ENCODE assay signal across 9 cellular contexts in the genomic region with DNA sequence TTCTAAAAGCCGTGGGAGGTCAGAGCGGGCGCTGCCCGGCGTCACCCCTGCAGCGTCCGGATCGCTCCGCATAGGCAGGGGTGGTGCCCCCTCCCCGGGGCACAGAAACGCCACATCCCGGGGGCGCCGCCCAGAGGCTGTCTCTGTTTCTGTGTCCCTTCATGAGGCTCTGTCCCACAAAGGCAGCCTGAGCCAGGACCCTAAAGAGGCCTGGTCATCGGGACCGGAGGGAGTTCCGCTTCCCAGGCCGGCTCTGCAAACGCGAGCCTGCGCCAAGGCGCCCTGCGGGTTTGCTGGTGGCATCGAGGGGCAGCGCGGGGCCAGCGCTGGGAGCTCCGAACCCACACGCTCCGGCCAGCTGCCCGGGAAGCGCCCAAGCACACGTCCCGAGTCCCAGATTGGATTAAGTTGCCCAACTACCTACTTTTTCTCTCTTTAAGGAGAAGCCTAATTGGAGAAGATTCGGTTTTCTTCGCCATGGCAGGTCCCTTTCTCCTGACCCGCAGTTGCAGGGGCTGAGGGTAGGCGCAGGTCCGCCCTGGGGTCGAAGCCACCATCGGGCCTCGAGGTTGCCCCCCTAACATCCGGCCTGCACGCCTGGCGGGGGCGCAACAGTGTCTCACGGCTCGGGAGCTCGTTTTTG.
DNase-seq lines count a peak whose midpoint lies in the region; ATAC-seq, FAIRE-seq and TF ChIP-seq lines count a peak whose summit lies in the region.
"Had no signal": no experiment of that assay in that cellular context is flagged by ENCODE, and none has a peak within 500 bp of the region (broad histone marks: within the 10 kb centered on the region; RNA-seq: fewer than 3 reads in every experiment).

No MANE protein-coding gene starts in this region.

- H3K27ac ChIP-seq in heart right ventricle (no peak overlapping the region), urinary bladder (ENCODE audit: low read depth) (no peak overlapping the region)
- no peak overlapping the region for H3K27ac ChIP-seq in naive thymus-derived CD4-positive, alpha-beta T cell (ENCODE audit: low read depth, low read length)
- H3K27ac ChIP-seq: SJSA1 had no signal

- ATAC-seq in heart right ventricle (peak in 2 of 8 donors; percentile 34 to 47), HG02588 (IDR thresholded peaks at IDR 0.05; ENCODE audit: unreplicated experiment) (no peak), GM21576 (IDR thresholded peaks at IDR 0.05; ENCODE audit: unreplicated experiment) (no peak)
- ATAC-seq in naive thymus-derived CD4-positive, alpha-beta T cell, result peak; percentile 41

- H3K36me3 ChIP-seq in heart right ventricle, result no peaks in the 10 kb centered on the region
- H3K36me3 ChIP-seq in bronchial epithelial cell (ENCODE audit: control insufficient read depth, insufficient read depth, low read length), result no peaks in the 10 kb centered on the region
- H3K36me3 ChIP-seq in naive thymus-derived CD4-positive, alpha-beta T cell (ENCODE audit: control insufficient read depth in 2 of 3, insufficient read depth in 3 of 3, low read length in 3 of 3), result no peaks in the 10 kb centered on the region
- no peaks in the 10 kb centered on the region for H3K36me3 ChIP-seq in urinary bladder (ENCODE audit: insufficient read depth)
- H3K36me3 ChIP-seq: SJSA1 had no signal

- TF ChIP-seq CTCF in heart right ventricle (IDR thresholded peaks at IDR 0.05) (no peak), bronchial epithelial cell (IDR thresholded peaks at IDR 0.05; ENCODE audit: insufficient read depth, low read length, severe bottlenecking) (no peak)

- peaks cover 8 to 39% (median 29%) of the 10 kb centered on the region in 7 donors for H3K4me1 Mint-ChIP-seq in naive thymus-derived CD4-positive, alpha-beta T cell

- peak overlapping the region in 4 of 9 donors; percentile 36 to 75 (median 54) for H3K27ac Mint-ChIP-seq in naive thymus-derived CD4-positive, alpha-beta T cell

- DNase-seq in heart right ventricle, result peak in 1 of 2 donors; percentile 7
- no peak for DNase-seq in cardiac septum (ENCODE audit: low spot score)
- no peak for DNase-seq in bronchial epithelial cell (ENCODE audit: low read depth)
- DNase-seq in naive thymus-derived CD4-positive, alpha-beta T cell, result peak in 8 of 9 donors; percentile 13 to 41 (median 30)
- no peak for DNase-seq in NCI-H82 (lab: John Stamatoyannopoulos, UW)

- no peak for FAIRE-seq in bronchial epithelial cell (lab: Jason Lieb, UNC)

- H3K4me3 ChIP-seq in heart right ventricle, result peak overlapping the region in 8 of 10 donors; percentile 12 to 50 (median 44)
- peak overlapping the region; percentile 18 for H3K4me3 ChIP-seq in bronchial epithelial cell (ENCODE audit: low read depth, low read length)
- peak overlapping the region; percentile 76 for H3K4me3 ChIP-seq in naive thymus-derived CD4-positive, alpha-beta T cell (ENCODE audit: low read length)
- peak overlapping the region; percentile 26 for H3K4me3 ChIP-seq in urinary bladder (ENCODE audit: low read depth, low read length)
- H3K4me3 ChIP-seq: SJSA1 had no signal

- WGBS in heart right ventricle, 2 donors, result 1% methylated on average over 49 of the region's 49 CpGs
- WGBS in urinary bladder, result under 1% methylated on average over 49 of the region's 49 CpGs

- H3K9me3 ChIP-seq in heart right ventricle, result no peaks in the 10 kb centered on the region
- no peaks in the 10 kb centered on the region for H3K9me3 ChIP-seq in naive thymus-derived CD4-positive, alpha-beta T cell (ENCODE audit: control insufficient read depth in 2 of 3, low read length in 3 of 3)
- H3K9me3 ChIP-seq: SJSA1 had no signal

- peaks cover 0 to 1% (median 0%) of the 10 kb centered on the region in 5 donors for H3K36me3 Mint-ChIP-seq in naive thymus-derived CD4-positive, alpha-beta T cell

- POLR2A ChIA-PET in naive thymus-derived CD4-positive, alpha-beta T cell (lab: Charles Lee), result no interaction called here

- peaks cover 3 to 63% (median 17%) of the 10 kb centered on the region in 5 donors for H3K27me3 Mint-ChIP-seq in naive thymus-derived CD4-positive, alpha-beta T cell

- H3K4me1 ChIP-seq in heart right ventricle, result peaks cover 4 to 15% (median 10%) of the 10 kb centered on the region in 9 donors
- peaks cover 0 to 7% of the 10 kb centered on the region in 2 donors for H3K4me1 ChIP-seq in naive thymus-derived CD4-positive, alpha-beta T cell (ENCODE audit: control insufficient read depth in 2 of 2, insufficient read depth in 2 of 2, low read length in 2 of 2)
- no peaks in the 10 kb centered on the region for H3K4me1 ChIP-seq in urinary bladder (ENCODE audit: insufficient read depth)
- H3K4me1 ChIP-seq: SJSA1 had no signal

- H3K4me3 Mint-ChIP-seq in naive thymus-derived CD4-positive, alpha-beta T cell, result peak overlapping the region; percentile 81 to 93 (median 88)

- intact Hi-C loops in heart right ventricle (cut with DNase I), result no loop called here
- intact Hi-C loops in cardiac septum (cut with DNase I), result no loop called here
- intact Hi-C loops in naive thymus-derived CD4-positive, alpha-beta T cell (cut with micrococcal nuclease), result loop anchor here in 1 of 2 donors (5.0 kb wide), 1 partner anchor 193 kb away; no protein-coding TSS in a partner anchor

- H3K9me3 Mint-ChIP-seq in naive thymus-derived CD4-positive, alpha-beta T cell, result peaks cover 0 to 2% (median 0%) of the 10 kb centered on the region in 11 donors

- H3K27me3 ChIP-seq in heart right ventricle (peaks cover 0 to 59% (median 43%) of the 10 kb centered on the region in 7 donors), bronchial epithelial cell (ENCODE audit: control insufficient read depth, insufficient read depth, low read length) (peaks cover 6% of the 10 kb centered on the region)
- H3K27me3 ChIP-seq in naive thymus-derived CD4-positive, alpha-beta T cell (ENCODE audit: control insufficient read depth in 2 of 2, insufficient read depth in 2 of 2, low read length in 2 of 2), result no peaks in the 10 kb centered on the region

- CTCF ChIA-PET in naive thymus-derived CD4-positive, alpha-beta T cell (lab: Charles Lee), result interaction anchor here (0.6 to 1.3 kb wide), 2 partner anchors 9 to 1129 kb away, joined by 3 read pairs; no protein-coding TSS in a partner anchor

Comparison
In these comparisons a context has a peak if more than half of its experiments do, and no peak if none do; other contexts are left out.
1. DNase-seq: peak in naive thymus-derived CD4-positive, alpha-beta T cell (8 of 9); none in cardiac septum (single experiment), bronchial epithelial cell (single experiment) and NCI-H82 (single experiment).
2. H3K4me3 ChIP-seq: peak in every context shown above with its lines; median percentile 76 in naive thymus-derived CD4-positive, alpha-beta T cell; 44 in heart right ventricle; 26 in urinary bladder; 18 in bronchial epithelial cell.